8 cellular contexts compared by ENCODE assay signal in genomic region chr3:95705786-95706418, GRCh38.
DNase-seq lines count a peak whose midpoint lies in the region; ATAC-seq and TF ChIP-seq lines count a peak whose summit lies in the region.

No MANE protein-coding gene starts in this region.

- H3K4me3 ChIP-seq in lower lobe of right lung: no peak overlapping the region

- no peaks in the 10 kb centered on the region for H3K4me1 ChIP-seq in lower lobe of right lung

- intact Hi-C loops in lower lobe of right lung (cut with DNase I): no loop called here

- H3K27me3 ChIP-seq in lower lobe of right lung (ENCODE audit: low read depth): no peaks in the 10 kb centered on the region

- TF ChIP-seq CTCF in lower lobe of right lung (IDR thresholded peaks at IDR 0.05) (no peak), omental fat pad (IDR thresholded peaks at IDR 0.05) (no peak)

- no peaks in the 10 kb centered on the region for H3K9me3 ChIP-seq in lower lobe of right lung

- H3K36me3 ChIP-seq in lower lobe of right lung: no peaks in the 10 kb centered on the region

- peak; percentile 3 for DNase-seq in RPMI7951 (ENCODE audit: low read depth)
- DNase-seq in lower lobe of right lung: peak; percentile 29
- no peak for DNase-seq in islet precursor cell
- DNase-seq in NCI-H345 treated with DMSO at 0.1 percent for 48 hours (lab: John Stamatoyannopoulos, UW; ENCODE audit: unreplicated experiment): no peak
- DNase-seq in omental fat pad (ENCODE audit: low spot score): no peak

- no peak overlapping the region for H3K27ac ChIP-seq in lower lobe of right lung

- ATAC-seq in GM18858 (IDR thresholded peaks at IDR 0.05; ENCODE audit: unreplicated experiment): peak; percentile 86
- ATAC-seq in HG02852 (IDR thresholded peaks at IDR 0.05; ENCODE audit: unreplicated experiment): peak; percentile 81
- ATAC-seq in lower lobe of right lung: no peak
- no peak for ATAC-seq in HG02588 (IDR thresholded peaks at IDR 0.05; ENCODE audit: unreplicated experiment)
- no peak for ATAC-seq in omental fat pad (ENCODE audit: low FRiP score)

Comparison
In these comparisons a context has a peak if more than half of its experiments do, and no peak if none do; other contexts are left out.
1. ATAC-seq: peak in GM18858 (single experiment) and HG02852 (single experiment); none in lower lobe of right lung (0 of 2), HG02588 (single experiment) and omental fat pad (single experiment).
2. DNase-seq: peak in RPMI7951 (single experiment) and lower lobe of right lung (single experiment); none in islet precursor cell (single experiment), NCI-H345 treated with DMSO at 0.1 percent for 48 hours (single experiment) and omental fat pad (single experiment).